In the genomic region with DNA sequence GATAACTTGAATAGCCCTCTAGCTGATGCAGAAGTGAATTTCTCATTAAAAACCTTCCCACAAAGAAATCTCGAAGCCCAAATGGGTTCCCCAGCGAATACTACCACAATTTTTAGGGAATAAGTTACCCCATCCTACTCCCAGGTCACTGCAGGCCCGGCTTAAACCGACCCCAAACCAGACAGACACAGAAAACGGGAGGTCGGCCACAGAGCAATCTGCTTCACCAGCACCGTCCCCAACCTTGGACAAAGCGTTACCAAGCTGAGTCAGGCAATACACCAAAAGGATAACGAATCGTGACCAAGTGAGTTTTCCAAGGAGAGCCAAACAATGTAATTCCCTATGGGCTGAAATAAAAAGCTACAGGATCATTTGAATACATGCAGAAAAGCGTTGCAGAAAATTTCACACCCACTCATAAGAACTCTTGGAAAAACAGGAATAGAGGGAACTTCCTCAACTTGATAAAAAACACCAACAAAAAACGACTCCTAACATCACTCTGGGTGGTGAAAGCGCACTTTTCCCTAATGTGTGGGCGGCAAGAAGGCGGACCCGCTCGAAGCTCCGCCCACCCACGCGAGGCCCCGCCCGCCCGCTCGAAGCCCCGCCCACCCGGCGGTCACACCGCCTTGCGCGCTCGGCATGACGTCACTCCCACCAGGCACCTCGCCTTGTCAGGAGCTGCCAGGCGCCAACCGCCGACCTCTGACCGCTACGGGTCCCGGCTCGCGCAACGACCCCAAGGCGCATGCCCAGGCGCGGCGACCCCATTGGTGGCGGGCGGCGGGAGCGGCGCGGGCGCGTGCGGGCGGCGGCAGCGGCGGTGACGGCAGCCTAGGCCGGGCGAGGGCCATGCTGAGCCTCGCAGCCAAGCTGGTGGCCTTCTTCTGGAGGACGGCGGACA, we compare ENCODE assay signal across 12 cellular contexts. TPM values are rescaled to one million over a fixed set of nuclear protein-coding genes. Genes with fewer than 3 reads are reported as not detected.
DNase-seq lines count a peak whose midpoint lies in the region; TF ChIP-seq lines count a peak whose summit lies in the region.
"Had no signal": no experiment of that assay in that cellular context is flagged by ENCODE, and none has a peak within 500 bp of the region (broad histone marks: within the 10 kb centered on the region; RNA-seq: fewer than 3 reads in every experiment).

A gene (plus strand): TSS at position 776 of the 910 bp plus-strand sequence. CDS start 83 bp downstream, at position 859.

- no peak within 1 kb of the TSS for H2AFZ ChIP-seq in mesenchymal stem cell (ENCODE audit: low read depth, low read length)

- CTCF ChIA-PET in RWPE1 (lab: Yijun Ruan, JAX): no interaction called here

- no peak for TF ChIP-seq EP300 in ovary (IDR thresholded peaks at IDR 0.05)

- H4K8ac ChIP-seq in mesenchymal stem cell (ENCODE audit: low read length): no peak within 1 kb of the TSS

- no peaks in the 10 kb centered on the region for H3K36me3 ChIP-seq in ovary
- no peaks in the 10 kb centered on the region for H3K36me3 ChIP-seq in mesenchymal stem cell (ENCODE audit: control insufficient read depth in 1 of 2, insufficient read depth in 2 of 2, low read depth in 1 of 2, low read length in 2 of 2)

- H3K23ac ChIP-seq in mesenchymal stem cell (ENCODE audit: low read length in 2 of 2): no peak within 1 kb of the TSS

- H3K4me3 ChIP-seq in fibroblast of pulmonary artery (replicated peaks; ENCODE audit: low read depth, low read length) (no peak within 1 kb of the TSS), ovary (no peak within 1 kb of the TSS), mesenchymal stem cell (ENCODE audit: insufficient read depth in 1 of 2, low read depth in 1 of 2, low read length in 2 of 2) (no peak within 1 kb of the TSS)

- H3K4me1 ChIP-seq in ovary (ENCODE audit: insufficient read depth) (peaks cover 2% of the 10 kb centered on the region), mesenchymal stem cell (ENCODE audit: control insufficient read depth, insufficient read depth, low read depth, low read length) (peaks cover 2% of the 10 kb centered on the region)

- no peak within 1 kb of the TSS for H2BK120ac ChIP-seq in mesenchymal stem cell (ENCODE audit: low read depth, low read length)

- no peak within 1 kb of the TSS for H3K9ac ChIP-seq in mesenchymal stem cell (ENCODE audit: low read length)

- no peak within 1 kb of the TSS for H4K91ac ChIP-seq in mesenchymal stem cell (ENCODE audit: low read length)

- H3K14ac ChIP-seq in mesenchymal stem cell (ENCODE audit: low read length in 2 of 2): no peak within 1 kb of the TSS

- H2AK5ac ChIP-seq in mesenchymal stem cell (ENCODE audit: low read length, severe bottlenecking): no peak within 1 kb of the TSS

- H3K4me2 ChIP-seq in mesenchymal stem cell (ENCODE audit: low read length, poor library complexity, severe bottlenecking): no peak within 1 kb of the TSS

- POLR2A ChIA-PET in RWPE1 (lab: Yijun Ruan, JAX; ENCODE audit: low non-redundant PET): no interaction called here

- 27 to 42% (median 30%) methylated on average over 34 to 65 of the region's 65 CpGs for WGBS in ovary, 3 donors
- 82% methylated on average over 63 of the region's 65 CpGs for WGBS in mesenchymal stem cell

- no peak within 1 kb of the TSS for H3K18ac ChIP-seq in mesenchymal stem cell (ENCODE audit: low read depth in 1 of 2, low read length in 2 of 2)

- H3K27me3 ChIP-seq in ovary (no peaks in the 10 kb centered on the region), mesenchymal stem cell (ENCODE audit: control insufficient read depth in 1 of 2, insufficient read depth in 1 of 2, low read length in 2 of 2) (peaks cover 9 to 47% of the 10 kb centered on the region in 2 experiments)

- H3K4ac ChIP-seq in mesenchymal stem cell (ENCODE audit: low read depth in 1 of 2, low read length in 2 of 2): no peak within 1 kb of the TSS

- H3K27ac ChIP-seq in RWPE1 (no peak within 1 kb of the TSS), ovary (no peak within 1 kb of the TSS), mesenchymal stem cell (ENCODE audit: low read length, poor library complexity, severe bottlenecking) (no peak within 1 kb of the TSS)

- DNase-seq in activated T-cell treated with anti-CD3 and anti-CD28 coated beads for 24 hours (ENCODE audit: low read depth) (peak; percentile 4), activated T-cell treated with anti-CD3 and anti-CD28 coated beads for 4 hours (no peak), RWPE1 (ENCODE audit: low spot score) (peak; percentile 63), fibroblast of pulmonary artery (ENCODE audit: low read depth) (peak; percentile 43), ovary (peak; percentile 30 to 67 (median 49)), OCI-M1 (lab: John Stamatoyannopoulos, UW) (no peak), mesenchymal stem cell (no peak), Kasumi-1 (lab: John Stamatoyannopoulos, UW) (no peak)
- DNase-seq: hippocampal formation, mesendoderm, NCI-H748 treated with DMSO at 0.1 percent for 48 hours, SHP77 treated with DMSO at 0.1 percent for 48 hours had no signal

- no peak for TF ChIP-seq POLR2A in ovary (IDR thresholded peaks at IDR 0.05)

- intact Hi-C loops in ovary (cut with DNase I): no loop called here

- no peak for TF ChIP-seq CTCF in RWPE1 (conservative IDR thresholded peaks at IDR 0.05; ENCODE audit: low read depth)
- TF ChIP-seq CTCF in fibroblast of pulmonary artery (IDR thresholded peaks at IDR 0.05; ENCODE audit: low read length, missing control alignments): no peak
- no peak for TF ChIP-seq CTCF in ovary (IDR thresholded peaks at IDR 0.05)

- H3K9me3 ChIP-seq in ovary (no peaks in the 10 kb centered on the region), mesenchymal stem cell (ENCODE audit: control insufficient read depth, low read length) (no peaks in the 10 kb centered on the region)

- no peak within 1 kb of the TSS for H2BK15ac ChIP-seq in mesenchymal stem cell (ENCODE audit: low read depth, poor library complexity, severe bottlenecking)

- no peaks in the 10 kb centered on the region for H3K79me1 ChIP-seq in mesenchymal stem cell (replicated peaks; ENCODE audit: low read length, poor library complexity, severe bottlenecking)

- H2BK12ac ChIP-seq in mesenchymal stem cell (ENCODE audit: low read length in 2 of 2): no peak within 1 kb of the TSS

- no peak within 1 kb of the TSS for H2BK5ac ChIP-seq in mesenchymal stem cell (ENCODE audit: low read depth, low read length, poor library complexity, severe bottlenecking)

RNA-seq across cellular contexts. Expression of the gene that starts here (rescaled TPM):
- 1 to 10 TPM in 6 of 7 donors, under 1 TPM in 1; 0.94 to 6.3 (median 2.5) TPM for total RNA-seq in ovary
- 1 to 10 TPM; 1.6 to 2.0 TPM for polyA plus RNA-seq in ovary
- polyA plus RNA-seq in mesenchymal stem cell (2013, experiment 1 of 2): 1.5 TPM
- 1.5 TPM for polyA plus RNA-seq in mesenchymal stem cell (2013, experiment 2 of 2)

Comparison
In these comparisons a context has a peak if more than half of its experiments do, and no peak if none do; other contexts are left out.
1. DNase-seq: peak in activated T-cell treated with anti-CD3 and anti-CD28 coated beads for 24 hours (single experiment), RWPE1 (single experiment), fibroblast of pulmonary artery (single experiment) and ovary (5 of 5); none in activated T-cell treated with anti-CD3 and anti-CD28 coated beads for 4 hours (single experiment), OCI-M1 (single experiment), mesenchymal stem cell (single experiment) and Kasumi-1 (0 of 2).